Comparison of ENCODE assay signal across 19 cellular contexts in genomic region chr1:228983231-228983660, GRCh38.
A peak's percentile ranks its signal among the peaks of the same experiment; 100 is the strongest.
DNase-seq lines count a peak whose midpoint lies in the region; ATAC-seq and TF ChIP-seq lines count a peak whose summit lies in the region.
"Had no signal": no experiment of that assay in that cellular context is flagged by ENCODE, and none has a peak within 500 bp of the region (broad histone marks: within the 10 kb centered on the region; RNA-seq: fewer than 3 reads in every experiment).

No MANE protein-coding gene starts in this region.

- DNase-seq in CD14-positive monocyte (ENCODE audit: low spot score) (no peak), NCI-H69 (lab: John Stamatoyannopoulos, UW) (peak; percentile 28), neuronal stem cell (ENCODE audit: low spot score) (no peak), vagina (ENCODE audit: extremely low spot score in 2 of 2) (peak; percentile 76 to 90)
- DNase-seq in naive thymus-derived CD4-positive, alpha-beta T cell, result no peak
- DNase-seq: Calu3, DND-41, Karpas-422, NCI-H1092 treated with DMSO at 0.1 percent for 48 hours, NCI-H1436, NCI-H187, NCI-H2081 treated with DMSO at 0.1 percent for 48 hours, NCI-H2171, NCI-H226, NCI-H510A treated with DMSO at 0.1 percent for 48 hours, NCI-H748 treated with DMSO at 0.1 percent for 48 hours, SK-N-SH had no signal

- H3K23ac ChIP-seq in neuronal stem cell (ENCODE audit: low read depth, low read length, poor library complexity), result no peak overlapping the region

- H2BK120ac ChIP-seq in neuronal stem cell (ENCODE audit: low read depth, low read length), result no peak overlapping the region

- H3K18ac ChIP-seq in neuronal stem cell (ENCODE audit: low read length), result peak overlapping the region; percentile 90

- H4K91ac ChIP-seq in neuronal stem cell (ENCODE audit: low read depth, low read length, poor library complexity), result no peak overlapping the region

- intact Hi-C loops in CD14-positive monocyte (cut with micrococcal nuclease) (no loop called here), vagina (cut with DNase I) (no loop called here)
- intact Hi-C loops in naive thymus-derived CD4-positive, alpha-beta T cell (cut with micrococcal nuclease), result no loop called here

- H3K9me3 ChIP-seq in neuronal stem cell (replicated peaks in 1 of 2; ENCODE audit: control insufficient read depth in 2 of 2, insufficient read depth in 1 of 2, low read depth in 1 of 2, low read length in 2 of 2) (no peaks in the 10 kb centered on the region), vagina (no peaks in the 10 kb centered on the region)
- no peaks in the 10 kb centered on the region for H3K9me3 ChIP-seq in naive thymus-derived CD4-positive, alpha-beta T cell (ENCODE audit: control insufficient read depth in 2 of 3, low read length in 3 of 3)
- H3K9me3 ChIP-seq: SK-N-SH had no signal

- H3K27ac ChIP-seq in neuronal stem cell (replicated peaks; ENCODE audit: low read length) (no peak overlapping the region), vagina (no peak overlapping the region)
- H3K27ac ChIP-seq in naive thymus-derived CD4-positive, alpha-beta T cell (ENCODE audit: low read depth, low read length), result no peak overlapping the region

- TF ChIP-seq POLR2A in vagina (IDR thresholded peaks at IDR 0.05) (no peak), GM18505 (IDR thresholded peaks at IDR 0.05; ENCODE audit: borderline replicate concordance, extremely low read depth, insufficient read depth, insufficient read length) (no peak)

- H3K4me3 ChIP-seq in neuronal stem cell (ENCODE audit: low read length in 2 of 2), result no peak overlapping the region
- no peak overlapping the region for H3K4me3 ChIP-seq in vagina
- no peak overlapping the region for H3K4me3 ChIP-seq in naive thymus-derived CD4-positive, alpha-beta T cell (ENCODE audit: low read length)

- H2BK15ac ChIP-seq in neuronal stem cell (ENCODE audit: low read length), result no peak overlapping the region

- H3K36me3 Mint-ChIP-seq in CD14-positive monocyte, result no peaks in the 10 kb centered on the region
- H3K36me3 Mint-ChIP-seq in naive thymus-derived CD4-positive, alpha-beta T cell, result no peaks in the 10 kb centered on the region

- no peak overlapping the region for H3K14ac ChIP-seq in neuronal stem cell (ENCODE audit: low read length)

- no peak overlapping the region for H3K9ac ChIP-seq in neuronal stem cell (ENCODE audit: low read depth, low read length, poor library complexity)
- H3K9ac ChIP-seq: SK-N-SH had no signal

- H3K27me3 Mint-ChIP-seq in CD14-positive monocyte (ENCODE audit: low read depth in 3 of 3), result peaks cover 0 to 5% (median 2%) of the 10 kb centered on the region in 3 donors
- H3K27me3 Mint-ChIP-seq in naive thymus-derived CD4-positive, alpha-beta T cell, result no peaks in the 10 kb centered on the region

- H4K8ac ChIP-seq in neuronal stem cell (ENCODE audit: low read depth, low read length), result no peak overlapping the region

- H3K4me1 ChIP-seq in neuronal stem cell (ENCODE audit: control insufficient read depth in 2 of 2, insufficient read depth in 1 of 2, low read depth in 1 of 2, low read length in 2 of 2) (peaks cover 0 to 15% of the 10 kb centered on the region in 2 donors), vagina (peaks cover 10% of the 10 kb centered on the region)
- H3K4me1 ChIP-seq in naive thymus-derived CD4-positive, alpha-beta T cell (ENCODE audit: control insufficient read depth in 2 of 2, insufficient read depth in 2 of 2, low read length in 2 of 2), result no peaks in the 10 kb centered on the region

- H2AK5ac ChIP-seq in neuronal stem cell (ENCODE audit: low read depth, low read length), result peak overlapping the region; percentile 21

- no peak overlapping the region for H3K4ac ChIP-seq in neuronal stem cell (ENCODE audit: low read length)

- H3K27ac Mint-ChIP-seq in CD14-positive monocyte, result peak overlapping the region in 5 of 7 donors; percentile 41 to 78 (median 65)
- no peak overlapping the region for H3K27ac Mint-ChIP-seq in naive thymus-derived CD4-positive, alpha-beta T cell

- WGBS in neuronal stem cell (ENCODE audit: extremely low coverage in 2 of 2, insufficient read length in 2 of 2, insufficient replicate concordance in 1 of 2), 2 donors, result no CpG with 5 or more reads among the region's 6 CpGs

- no peaks in the 10 kb centered on the region for H3K9me3 Mint-ChIP-seq in CD14-positive monocyte
- peaks cover 0 to 2% (median 0%) of the 10 kb centered on the region in 11 donors for H3K9me3 Mint-ChIP-seq in naive thymus-derived CD4-positive, alpha-beta T cell

- CTCF ChIA-PET in naive thymus-derived CD4-positive, alpha-beta T cell (lab: Charles Lee), result no interaction called here

- H3K4me1 Mint-ChIP-seq in CD14-positive monocyte, result peaks cover 77% of the 10 kb centered on the region
- H3K4me1 Mint-ChIP-seq in naive thymus-derived CD4-positive, alpha-beta T cell, result peaks cover 0 to 4% (median 0%) of the 10 kb centered on the region in 7 donors

- H3K36me3 ChIP-seq in neuronal stem cell (replicated peaks in 1 of 2; ENCODE audit: control insufficient read depth in 2 of 2, insufficient read depth in 2 of 2, low read length in 2 of 2) (no peaks in the 10 kb centered on the region), vagina (no peaks in the 10 kb centered on the region)
- H3K36me3 ChIP-seq in naive thymus-derived CD4-positive, alpha-beta T cell (ENCODE audit: control insufficient read depth in 2 of 3, insufficient read depth in 3 of 3, low read length in 3 of 3), result no peaks in the 10 kb centered on the region

- H2BK12ac ChIP-seq in neuronal stem cell (ENCODE audit: low read length), result no peak overlapping the region

- H2AFZ ChIP-seq in neuronal stem cell (ENCODE audit: low read length), result no peak overlapping the region

- H3K27me3 ChIP-seq in neuronal stem cell (ENCODE audit: control insufficient read depth in 3 of 3, insufficient read depth in 3 of 3, low read depth in 1 of 3, low read length in 3 of 3) (no peaks in the 10 kb centered on the region), vagina (no peaks in the 10 kb centered on the region)
- H3K27me3 ChIP-seq in naive thymus-derived CD4-positive, alpha-beta T cell (ENCODE audit: control insufficient read depth in 2 of 2, insufficient read depth in 2 of 2, low read length in 2 of 2), result no peaks in the 10 kb centered on the region

- no peaks in the 10 kb centered on the region for H3K79me1 ChIP-seq in neuronal stem cell (ENCODE audit: low read depth, low read length)

- no peak overlapping the region for H2BK5ac ChIP-seq in neuronal stem cell (ENCODE audit: low read length)

- no peak overlapping the region for H3K4me2 ChIP-seq in neuronal stem cell (ENCODE audit: insufficient read depth, low read length, poor library complexity, severe bottlenecking)
- H3K4me2 ChIP-seq: SK-N-SH had no signal

- no peak for TF ChIP-seq CTCF in CD14-positive monocyte (IDR thresholded peaks at IDR 0.05)
- TF ChIP-seq CTCF in vagina (IDR thresholded peaks at IDR 0.05), result no peak

- ATAC-seq in GM18505 (IDR thresholded peaks at IDR 0.05; ENCODE audit: unreplicated experiment) (no peak), HG03439 (IDR thresholded peaks at IDR 0.05; ENCODE audit: unreplicated experiment) (no peak)
- no peak for ATAC-seq in naive thymus-derived CD4-positive, alpha-beta T cell

- POLR2A ChIA-PET in naive thymus-derived CD4-positive, alpha-beta T cell (lab: Charles Lee), result no interaction called here

- H3K4me3 Mint-ChIP-seq in CD14-positive monocyte, result no peak overlapping the region
- H3K4me3 Mint-ChIP-seq in naive thymus-derived CD4-positive, alpha-beta T cell, result no peak overlapping the region

Comparison
In these comparisons a context has a peak if more than half of its experiments do, and no peak if none do; other contexts are left out.
1. DNase-seq: peak in NCI-H69 (single experiment) and vagina (2 of 2); none in CD14-positive monocyte (single experiment), neuronal stem cell (single experiment) and naive thymus-derived CD4-positive, alpha-beta T cell (0 of 9).
2. H3K27ac Mint-ChIP-seq: peak in CD14-positive monocyte (5 of 7); none in naive thymus-derived CD4-positive, alpha-beta T cell (0 of 9).